8 cellular contexts compared by ENCODE assay signal in the genomic region with DNA sequence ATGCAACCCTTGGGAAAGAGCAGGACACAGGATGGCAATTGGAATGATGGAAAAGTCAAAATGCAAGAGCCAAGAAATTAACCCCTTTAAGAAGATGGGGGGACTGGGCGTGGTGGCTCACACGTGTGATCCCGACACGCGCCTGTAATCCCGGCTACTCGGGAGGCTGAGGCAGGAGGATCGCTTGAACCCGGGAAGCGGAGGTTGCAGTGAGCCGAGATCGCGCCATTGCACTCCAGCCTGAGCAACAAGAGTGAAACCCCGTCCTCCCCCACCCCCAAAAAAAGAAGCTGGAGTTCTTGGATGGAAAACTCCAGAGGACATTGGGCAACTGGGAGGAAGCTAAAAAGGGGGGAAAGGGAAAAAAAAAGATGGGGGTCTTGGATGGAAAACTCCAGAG. TPM values are rescaled to one million over a fixed set of nuclear protein-coding genes. Genes with fewer than 3 reads are reported as not detected.
A peak's percentile ranks its signal among the peaks of the same experiment; 100 is the strongest.
DNase-seq lines count a peak whose midpoint lies in the region; ATAC-seq and TF ChIP-seq lines count a peak whose summit lies in the region.
"Not testable (repeated sequence)": the region's sequence is repeated elsewhere in the genome, so short reads cannot be mapped to it uniquely, and the experiment has no call there.

No MANE protein-coding gene starts in this region.

- H3K9me2 ChIP-seq in SU-DHL-6 (replicated peaks; ENCODE audit: insufficient read depth, low read length) = not testable (repeated sequence)

- peaks cover 38% of the 10 kb centered on the region for H3K36me3 Mint-ChIP-seq in HFFc6 (ENCODE audit: low read depth)
- peaks cover 46% of the 10 kb centered on the region for H3K36me3 Mint-ChIP-seq in activated naive CD4-positive, alpha-beta T cell treated with anti-CD3 and anti-CD28 coated beads, Interleukin-2, amount 10 ng/mL, durations not matched to agents 7 days and 5 days
- H3K36me3 Mint-ChIP-seq in naive thymus-derived CD8-positive, alpha-beta T cell = peaks cover 7 to 66% (median 29%) of the 10 kb centered on the region in 3 donors
- H3K36me3 Mint-ChIP-seq in stimulated activated effector memory CD8-positive, alpha-beta T cell treated with anti-CD3 and anti-CD28 coated beads, Interleukin-12 subunit alpha, Interleukin-12 subunit beta, amount 100 ng/mL, for 72 hours = peaks cover 100% of the 10 kb centered on the region

- peaks cover 26% of the 10 kb centered on the region for H4K20me1 ChIP-seq in SU-DHL-6 (ENCODE audit: low read depth, low read length)

- H3K9ac ChIP-seq in SU-DHL-6 (ENCODE audit: low read length) = not testable (repeated sequence)

- 94 to 98% methylated on average over 13 to 14 of the region's 14 CpGs for WGBS in ectodermal cell, 2 experiments

- peaks cover 21% of the 10 kb centered on the region; the same call in 1 of the 2 replicates for H3F3A ChIP-seq in SU-DHL-6 (ENCODE audit: insufficient read depth)

- H3K9me3 Mint-ChIP-seq in HFFc6; activated naive CD4-positive, alpha-beta T cell treated with anti-CD3 and anti-CD28 coated beads, Interleukin-2, amount 10 ng/mL, durations not matched to agents 7 days and 5 days; naive thymus-derived CD8-positive, alpha-beta T cell; stimulated activated effector memory CD8-positive, alpha-beta T cell treated with anti-CD3 and anti-CD28 coated beads, Interleukin-12 subunit alpha, Interleukin-12 subunit beta, amount 100 ng/mL, for 72 hours: not testable (repeated sequence)

- peak overlapping the region; percentile 94 for H3K4me3 ChIP-seq in ACC112 (ENCODE audit: low read depth, low read length)
- H3K4me3 ChIP-seq in SU-DHL-6 (ENCODE audit: insufficient read depth, low read length, poor library complexity, severe bottlenecking) = not testable (repeated sequence)
- peak overlapping the region; percentile 98 for H3K4me3 ChIP-seq in ectodermal cell (ENCODE audit: insufficient read depth, low read depth, low read length)
- H3K4me3 ChIP-seq in left ventricle myocardium inferior = peak overlapping the region; percentile 93

- peaks cover 13% of the 10 kb centered on the region for H3K27me3 Mint-ChIP-seq in HFFc6 (ENCODE audit: insufficient read depth)
- not testable (repeated sequence) for H3K27me3 Mint-ChIP-seq in activated naive CD4-positive, alpha-beta T cell treated with anti-CD3 and anti-CD28 coated beads, Interleukin-2, amount 10 ng/mL, durations not matched to agents 7 days and 5 days; naive thymus-derived CD8-positive, alpha-beta T cell

- H3K27ac ChIP-seq in ACC112 (ENCODE audit: low read depth, low read length) (0 out of 2 replicates have a peak overlapping the region, but pooled peaks have one; percentile 8), left ventricle myocardium inferior (replicated peaks) (peak overlapping the region; percentile 100)
- not testable (repeated sequence) for H3K27ac ChIP-seq in SU-DHL-6 (ENCODE audit: low read depth, low read length); ectodermal cell (ENCODE audit: insufficient read depth, low read depth, low read length, poor library complexity, severe bottlenecking)

- H3K9me3 ChIP-seq in SU-DHL-6 (ENCODE audit: insufficient read depth, low read length); ectodermal cell (ENCODE audit: control insufficient read depth, low read length); left ventricle myocardium inferior (replicated peaks): not testable (repeated sequence)

- H3K36me3 ChIP-seq in ACC112 (ENCODE audit: insufficient read depth, low read length) = peaks cover 27% of the 10 kb centered on the region
- peaks cover 27% of the 10 kb centered on the region for H3K36me3 ChIP-seq in SU-DHL-6 (ENCODE audit: low read length)
- peaks cover 26% of the 10 kb centered on the region for H3K36me3 ChIP-seq in ectodermal cell (ENCODE audit: control insufficient read depth, insufficient read depth, low read length)
- H3K36me3 ChIP-seq in left ventricle myocardium inferior = peaks cover 51% of the 10 kb centered on the region

- peak overlapping the region; percentile 78 for H3K4me2 ChIP-seq in SU-DHL-6 (ENCODE audit: low read depth, low read length, poor library complexity, severe bottlenecking)

- peak overlapping the region; percentile 99 for H3K4me3 Mint-ChIP-seq in HFFc6
- H3K4me3 Mint-ChIP-seq in activated naive CD4-positive, alpha-beta T cell treated with anti-CD3 and anti-CD28 coated beads, Interleukin-2, amount 10 ng/mL, durations not matched to agents 7 days and 5 days = peak overlapping the region; percentile 99
- H3K4me3 Mint-ChIP-seq in naive thymus-derived CD8-positive, alpha-beta T cell = peak overlapping the region in 8 of 10 donors; percentile 52 to 98 (median 96)
- H3K4me3 Mint-ChIP-seq in stimulated activated effector memory CD8-positive, alpha-beta T cell treated with anti-CD3 and anti-CD28 coated beads, Interleukin-12 subunit alpha, Interleukin-12 subunit beta, amount 100 ng/mL, for 72 hours = peak overlapping the region; percentile 94

- H3K4me1 ChIP-seq in ACC112 (ENCODE audit: control insufficient read depth, insufficient read depth, low read length, unreplicated experiment) (peaks cover 21% of the 10 kb centered on the region), ectodermal cell (ENCODE audit: control insufficient read depth, insufficient read depth, low read length) (peaks cover 12% of the 10 kb centered on the region), left ventricle myocardium inferior (peaks cover 48% of the 10 kb centered on the region)

- not testable (repeated sequence) for H2AFZ ChIP-seq in ACC112 (ENCODE audit: low read length, unreplicated experiment); SU-DHL-6 (ENCODE audit: low read depth, low read length, severe bottlenecking)

- H3K27me3 ChIP-seq in ACC112 (ENCODE audit: insufficient read depth, low read length); SU-DHL-6 (ENCODE audit: low read length); ectodermal cell (ENCODE audit: control insufficient read depth, insufficient read depth, low read length, poor library complexity, severe bottlenecking); left ventricle myocardium inferior (ENCODE audit: low read depth): not testable (repeated sequence)

- ATAC-seq in naive thymus-derived CD8-positive, alpha-beta T cell; stimulated activated effector memory CD8-positive, alpha-beta T cell treated with anti-CD3 and anti-CD28 coated beads, Interleukin-12 subunit alpha, Interleukin-12 subunit beta, amount 100 ng/mL, for 72 hours: not testable (repeated sequence)

- intact Hi-C loops in left ventricle myocardium inferior (cut with micrococcal nuclease) = not testable (repeated sequence)

- POLR2A ChIA-PET in naive thymus-derived CD8-positive, alpha-beta T cell (lab: Charles Lee) = interaction anchor here (1.5 to 4.5 kb wide), 4 partner anchors 13 to 74 kb away, joined by 3 to 78 read pairs (median 19); partner anchors contain the start of gene SLC25A30

- H3K27ac Mint-ChIP-seq in HFFc6 = peak overlapping the region; percentile 96; the same call in 1 of the 2 replicates
- H3K27ac Mint-ChIP-seq in activated naive CD4-positive, alpha-beta T cell treated with anti-CD3 and anti-CD28 coated beads, Interleukin-2, amount 10 ng/mL, durations not matched to agents 7 days and 5 days = peak overlapping the region; percentile 100
- peak overlapping the region in 7 of 10 donors; percentile 45 to 100 (median 100) for H3K27ac Mint-ChIP-seq in naive thymus-derived CD8-positive, alpha-beta T cell
- H3K27ac Mint-ChIP-seq in stimulated activated effector memory CD8-positive, alpha-beta T cell treated with anti-CD3 and anti-CD28 coated beads, Interleukin-12 subunit alpha, Interleukin-12 subunit beta, amount 100 ng/mL, for 72 hours = not testable (repeated sequence)

- CTCF ChIA-PET in activated naive CD4-positive, alpha-beta T cell treated with anti-CD3 and anti-CD28 coated beads, Interleukin-2, amount 10 ng/mL, durations not matched to agents 7 days and 5 days (lab: Charles Lee) = not testable (repeated sequence)

- not testable (repeated sequence) for TF ChIP-seq CTCF in HFFc6 (IDR thresholded peaks at IDR 0.05); SU-DHL-6 (IDR thresholded peaks at IDR 0.05; ENCODE audit: insufficient read depth, low read length, poor library complexity, severe bottlenecking); left ventricle myocardium inferior (IDR thresholded peaks at IDR 0.05; ENCODE audit: borderline replicate concordance)

- H3K79me2 ChIP-seq in ACC112 (ENCODE audit: control insufficient read depth, insufficient read depth, low read length, unreplicated experiment) = peaks cover 49% of the 10 kb centered on the region
- peaks cover 49% of the 10 kb centered on the region for H3K79me2 ChIP-seq in SU-DHL-6 (ENCODE audit: insufficient read depth, low read length)

- H3K4me1 Mint-ChIP-seq in HFFc6 (ENCODE audit: low read depth) = peaks cover 32% of the 10 kb centered on the region
- peaks cover 54% of the 10 kb centered on the region for H3K4me1 Mint-ChIP-seq in activated naive CD4-positive, alpha-beta T cell treated with anti-CD3 and anti-CD28 coated beads, Interleukin-2, amount 10 ng/mL, durations not matched to agents 7 days and 5 days
- peaks cover 19 to 54% (median 42%) of the 10 kb centered on the region in 4 donors for H3K4me1 Mint-ChIP-seq in naive thymus-derived CD8-positive, alpha-beta T cell
- peaks cover 23% of the 10 kb centered on the region for H3K4me1 Mint-ChIP-seq in stimulated activated effector memory CD8-positive, alpha-beta T cell treated with anti-CD3 and anti-CD28 coated beads, Interleukin-12 subunit alpha, Interleukin-12 subunit beta, amount 100 ng/mL, for 72 hours

- DNase-seq in HFFc6; activated naive CD4-positive, alpha-beta T cell treated with anti-CD3 and anti-CD28 coated beads, Interleukin-2, amount 10 ng/mL, durations not matched to agents 7 days and 5 days; left ventricle myocardium inferior; naive thymus-derived CD8-positive, alpha-beta T cell; stimulated activated effector memory CD8-positive, alpha-beta T cell treated with anti-CD3 and anti-CD28 coated beads, Interleukin-12 subunit alpha, Interleukin-12 subunit beta, amount 100 ng/mL, for 72 hours (ENCODE audit: low spot score in 2 of 2): not testable (repeated sequence)

RNA-seq across cellular contexts. Expression of gene TPT1, which starts 1.7 kb away (rescaled TPM):
- 1,000 to 10,000 TPM; 2,421 to 2,688 (median 2,563) TPM for total RNA-seq in HFFc6 (2021; fragmentation: NEBNext Ultra II Directional; extraction: Animal tissue kit (Norgen Biotek cat#: 25700))
- polyA plus RNA-seq in ectodermal cell (2013, experiment 1 of 4) = 2,657 TPM
- polyA plus RNA-seq in ectodermal cell (2013, experiment 2 of 4) = 2,494 TPM
- 2,166 TPM for polyA plus RNA-seq in ectodermal cell (2013, experiment 3 of 4)
- polyA plus RNA-seq in ectodermal cell (2013, experiment 4 of 4) = 2,512 TPM
- total RNA-seq in left ventricle myocardium inferior = 4,332 TPM
- over 10,000 TPM; 10,139 to 10,909 TPM for total RNA-seq in naive thymus-derived CD8-positive, alpha-beta T cell
- 1,000 to 10,000 TPM; 3,681 to 4,532 (median 4,400) TPM for polyA plus RNA-seq in naive thymus-derived CD8-positive, alpha-beta T cell
